In genomic region chr2:65227471-65228248, GRCh38 we compare ENCODE assay signal across 8 cellular contexts. TPM values are rescaled to one million over a fixed set of nuclear protein-coding genes. Genes with fewer than 3 reads are reported as not detected.
DNase-seq lines count a peak whose midpoint lies in the region; ATAC-seq and TF ChIP-seq lines count a peak whose summit lies in the region.

ACTR2 (plus strand) TSS chr2:65227831; CDS start chr2:65227910, 79 bp downstream.

- H3K9me3 Mint-ChIP-seq in T-helper 2 cell treated with Interferon-gamma antibody and Interleukin-4, amounts not matched to agents 5 μg/mL and 100 μg/mL, for 36 hours = no peaks in the 10 kb centered on the region

- WGBS in right cardiac atrium = under 1% methylated on average over 79 of the region's 79 CpGs

- H3K27ac ChIP-seq in ascending aorta (peak within 1 kb of the TSS; percentile 89 to 100), right cardiac atrium (ENCODE audit: low read length) (peak within 1 kb of the TSS; percentile 96), vagina (peak within 1 kb of the TSS; percentile 92)

- peaks cover 26% of the 10 kb centered on the region for H3K36me3 Mint-ChIP-seq in T-helper 2 cell treated with Interferon-gamma antibody and Interleukin-4, amounts not matched to agents 5 μg/mL and 100 μg/mL, for 36 hours (ENCODE audit: low read depth)

- peak; percentile 92 for ATAC-seq in GM18502 (IDR thresholded peaks at IDR 0.05; ENCODE audit: poor library complexity, unreplicated experiment)
- peak; percentile 94 for ATAC-seq in HG02970 (IDR thresholded peaks at IDR 0.05; ENCODE audit: low FRiP score, unreplicated experiment)
- peak; percentile 99 for ATAC-seq in right cardiac atrium

- DNase-seq in NCI-H1930 (lab: John Stamatoyannopoulos, UW) = peak; percentile 80 to 92
- peak; percentile 95 for DNase-seq in T-helper 2 cell treated with Interferon-gamma antibody and Interleukin-4, amounts not matched to agents 5 μg/mL and 100 μg/mL, for 36 hours (ENCODE audit: low spot score)
- DNase-seq in ascending aorta (ENCODE audit: low spot score in 2 of 2) = peak; percentile 86 to 98
- DNase-seq in right cardiac atrium = peak; percentile 96 to 98 (median 98)
- peak; percentile 97 for DNase-seq in putamen (ENCODE audit: low spot score)
- peak; percentile 95 to 96 for DNase-seq in vagina (ENCODE audit: extremely low spot score in 2 of 2)

- H3K4me1 ChIP-seq in ascending aorta = peaks cover 3 to 36% of the 10 kb centered on the region in 2 donors
- no peaks in the 10 kb centered on the region for H3K4me1 ChIP-seq in right cardiac atrium (ENCODE audit: control insufficient read depth, insufficient read depth, low read length)
- peaks cover 50% of the 10 kb centered on the region for H3K4me1 ChIP-seq in vagina

- H3K27ac Mint-ChIP-seq in T-helper 2 cell treated with Interferon-gamma antibody and Interleukin-4, amounts not matched to agents 5 μg/mL and 100 μg/mL, for 36 hours = peak within 1 kb of the TSS; percentile 98

- TF ChIP-seq POLR2A in vagina (IDR thresholded peaks at IDR 0.05) = peak in 1 of 2 donors; percentile 57

- H3K4me3 ChIP-seq in ascending aorta (peak within 1 kb of the TSS; percentile 66 to 100), right cardiac atrium (ENCODE audit: low read length) (peak within 1 kb of the TSS; percentile 95), vagina (peak within 1 kb of the TSS; percentile 84 to 97)

- no peaks in the 10 kb centered on the region for H3K36me3 ChIP-seq in ascending aorta
- H3K36me3 ChIP-seq in vagina = no peaks in the 10 kb centered on the region

- intact Hi-C loops in ascending aorta (cut with DNase I) (loop anchor here (1.0 to 5.0 kb wide), 6 partner anchors 73 to 1640 kb away; partner anchors contain the start of genes MDH1, RAB1A and WDPCP), right cardiac atrium (cut with DNase I) (no loop called here), vagina (cut with DNase I) (loop anchor here (5.0 kb wide), 1 partner anchor 205 kb away; the partner anchor contains the start of gene SPRED2)

- H3K27me3 ChIP-seq in ascending aorta (no peaks in the 10 kb centered on the region), right cardiac atrium (ENCODE audit: control insufficient read depth, insufficient read depth) (no peaks in the 10 kb centered on the region), vagina (no peaks in the 10 kb centered on the region)

- peak within 1 kb of the TSS; percentile 95 for H3K4me3 Mint-ChIP-seq in T-helper 2 cell treated with Interferon-gamma antibody and Interleukin-4, amounts not matched to agents 5 μg/mL and 100 μg/mL, for 36 hours

- H3K27me3 Mint-ChIP-seq in T-helper 2 cell treated with Interferon-gamma antibody and Interleukin-4, amounts not matched to agents 5 μg/mL and 100 μg/mL, for 36 hours (ENCODE audit: low read depth) = no peaks in the 10 kb centered on the region

- H3K9me3 ChIP-seq in ascending aorta (no peaks in the 10 kb centered on the region), right cardiac atrium (ENCODE audit: control insufficient read depth, low read length) (no peaks in the 10 kb centered on the region), vagina (no peaks in the 10 kb centered on the region)

- no peak for TF ChIP-seq CTCF in ascending aorta (IDR thresholded peaks at IDR 0.05)
- TF ChIP-seq CTCF in vagina (IDR thresholded peaks at IDR 0.05) = no peak

- peaks cover 31% of the 10 kb centered on the region for H3K4me1 Mint-ChIP-seq in T-helper 2 cell treated with Interferon-gamma antibody and Interleukin-4, amounts not matched to agents 5 μg/mL and 100 μg/mL, for 36 hours (ENCODE audit: low read depth)

RNA-seq across cellular contexts. Expression of gene ACTR2, which starts in this region (rescaled TPM):
- 78.0 TPM for total RNA-seq in ascending aorta
- 100 to 1,000 TPM; 104 to 133 (median 113) TPM for total RNA-seq in right cardiac atrium
- 41.8 TPM for polyA plus RNA-seq in right cardiac atrium
- total RNA-seq in vagina = 70.0 TPM

Comparison
In these comparisons a context has a peak if more than half of its experiments do, and no peak if none do; other contexts are left out.
1. Peak in every context shown above with its lines: DNase-seq, ATAC-seq, H3K4me3 ChIP-seq and H3K27ac ChIP-seq.
2. intact Hi-C loops: an anchor here in ascending aorta (1.0 to 5.0 kb wide) and vagina (5.0 kb wide); none called in right cardiac atrium.